Comparison of ENCODE assay signal across 17 cellular contexts in genomic region chr1:227791425-227792090, GRCh38. TPM values are rescaled to one million over a fixed set of nuclear protein-coding genes. Genes with fewer than 3 reads are reported as not detected.
"Had no signal": no experiment of that assay in that cellular context is flagged by ENCODE, and none has a peak within 500 bp of the region (broad histone marks: within the 10 kb centered on the region; RNA-seq: fewer than 3 reads in every experiment).

No MANE protein-coding gene starts in this region.

- H3K36me3 ChIP-seq: adrenal gland, gastrocnemius medialis, heart left ventricle, lower lobe of right lung, transverse colon had no signal

- H3K27ac Mint-ChIP-seq: activated T-cell treated with anti-CD3 and anti-CD28 coated beads, Interleukin-2, amount 50 U/mL, for 24 hours had no signal

- ATAC-seq: gastrocnemius medialis, heart left ventricle, lower lobe of right lung had no signal

- H3K79me2 ChIP-seq: parathyroid adenoma had no signal

- H3K4me3 ChIP-seq: adrenal gland, gastrocnemius medialis, heart left ventricle, lower lobe of right lung, transverse colon had no signal

- H2AFZ ChIP-seq: parathyroid adenoma had no signal

- H3K27me3 ChIP-seq: adrenal gland, gastrocnemius medialis had no signal

- H3K9me3 Mint-ChIP-seq: activated T-cell treated with anti-CD3 and anti-CD28 coated beads, Interleukin-2, amount 50 U/mL, for 24 hours had no signal

- H3K4me3 Mint-ChIP-seq: activated T-cell treated with anti-CD3 and anti-CD28 coated beads, Interleukin-2, amount 50 U/mL, for 24 hours had no signal

- H3K9ac ChIP-seq: parathyroid adenoma had no signal

- H3K9me3 ChIP-seq: adrenal gland, gastrocnemius medialis, heart left ventricle, lower lobe of right lung, transverse colon had no signal

- H3K27ac ChIP-seq: adrenal gland, gastrocnemius medialis, heart left ventricle, lower lobe of right lung, parathyroid adenoma, transverse colon had no signal

- DNase-seq: activated CD4-positive, CD25-positive, alpha-beta regulatory T cell; activated naive CD4-positive, alpha-beta T cell treated with anti-CD3 and anti-CD28 coated beads, Interleukin-2, amount 50 U/mL, for 16 hours; activated T-cell treated with anti-CD3 and anti-CD28 coated beads, Interleukin-2, amount 50 U/mL, for 24 hours; adrenal gland; central memory CD4-positive, alpha-beta T cell; cortex of kidney; effector CD4-positive, alpha-beta T cell; gastrocnemius medialis; lower lobe of right lung; retina; stimulated activated CD4-positive, alpha-beta T cell treated with anti-CD3 and anti-CD28 coated beads, Interleukin-15, amount 100 ng/mL, for 24 hours; stimulated activated CD4-positive, alpha-beta T cell treated with anti-CD3 and anti-CD28 coated beads, Interleukin-4, amount 100 ng/mL, for 24 hours; stimulated activated naive CD4-positive, alpha-beta T cell treated with Interleukin-2 at 50 U/mL for 16 hours; transverse colon had no signal

RNA-seq across cellular contexts. Expression of gene PRSS38, which starts 23.9 kb away (rescaled TPM):
- total RNA-seq: adrenal gland, gastrocnemius medialis, heart left ventricle, lower lobe of right lung, skeletal muscle tissue, transverse colon had no signal
- polyA plus RNA-seq: adrenal gland, heart left ventricle had no signal
